Comparison of ENCODE assay signal across 1 cellular context in the genomic region with DNA sequence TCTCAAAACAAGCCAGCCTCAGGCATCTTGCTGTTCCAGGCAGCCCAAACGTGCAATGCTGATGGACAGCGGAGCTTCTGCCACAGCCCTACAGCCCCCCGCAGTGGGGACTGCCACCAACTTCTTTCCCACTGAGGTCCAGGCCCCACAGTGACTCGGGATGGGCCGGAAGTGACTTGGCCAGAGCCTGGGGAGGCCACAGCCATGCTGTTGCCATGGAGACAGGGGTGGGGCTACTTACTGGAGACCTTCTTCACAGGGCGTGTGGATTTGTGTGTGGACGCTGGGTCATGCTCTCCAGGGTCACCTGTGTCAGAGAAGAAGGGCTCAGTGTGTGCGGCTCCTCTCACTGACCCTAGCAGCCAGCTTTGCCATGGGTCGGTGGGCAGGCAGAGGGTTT.
TF ChIP-seq lines count a peak whose summit lies in the region.

No MANE protein-coding gene starts in this region.

TF ChIP-seq in K562, 482 proteins besides CTCF, POLR2A, EP300 and RAD21:
- TF ChIP-seq RFX1 (IDR thresholded peaks at IDR 0.05) (peak; percentile 93), ZNF3 (CRISPR knock-in tag; IDR thresholded peaks at IDR 0.05) (no peak), GATAD2A (IDR thresholded peaks at IDR 0.05) (no peak), HDGF (IDR thresholded peaks at IDR 0.05) (no peak), LARP7 (IDR thresholded peaks at IDR 0.05) (no peak), RBFOX2 (IDR thresholded peaks at IDR 0.05; ENCODE audit: low read depth, low read length) (peak; percentile 40; the same call in 1 of the 2 replicates), SIN3A (IDR thresholded peaks at IDR 0.05; ENCODE audit: borderline replicate concordance in 2 of 2, control insufficient read depth in 1 of 2, low read depth in 2 of 2, low read length in 2 of 2) (no peak)
